ENCODE assay signal across 13 cellular contexts in the genomic region with DNA sequence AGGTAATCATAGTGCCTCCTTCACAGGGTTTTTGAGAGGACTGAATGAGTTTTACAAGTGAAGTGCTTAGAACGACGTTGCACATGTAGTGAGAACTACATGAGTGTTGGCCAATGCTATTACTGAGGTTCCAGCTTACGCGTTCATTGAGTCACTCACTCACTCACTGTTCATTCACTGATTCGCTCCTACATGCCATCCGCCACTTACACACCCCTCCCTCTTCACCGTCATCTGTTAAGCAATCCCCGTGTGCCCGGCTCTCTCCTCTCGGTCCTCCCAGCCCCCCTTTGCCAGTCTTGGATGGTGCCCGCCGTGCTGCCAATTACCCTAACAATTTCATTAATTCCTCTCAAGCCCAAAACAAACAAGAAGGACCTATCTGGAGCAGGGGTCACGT. TPM values are rescaled to one million over a fixed set of nuclear protein-coding genes. Genes with fewer than 3 reads are reported as not detected.
A peak's percentile ranks its signal among the peaks of the same experiment; 100 is the strongest.
DNase-seq lines count a peak whose midpoint lies in the region; ATAC-seq and TF ChIP-seq lines count a peak whose summit lies in the region.
"Had no signal": no experiment of that assay in that cellular context is flagged by ENCODE, and none has a peak within 500 bp of the region (broad histone marks: within the 10 kb centered on the region; RNA-seq: fewer than 3 reads in every experiment).

No MANE protein-coding gene starts in this region.

- TF ChIP-seq CTCF in PC-9 (conservative IDR thresholded peaks at IDR 0.05) (no peak), sigmoid colon (IDR thresholded peaks at IDR 0.05) (no peak), GM13977 (IDR thresholded peaks at IDR 0.05; ENCODE audit: extremely low read depth, insufficient read depth, missing control alignments) (no peak)

- H3K4me3 ChIP-seq in PC-9 (no peak overlapping the region; the same call in 1 of the 2 replicates), sigmoid colon (no peak overlapping the region)

- intact Hi-C loops in PC-9 (cut with micrococcal nuclease; ENCODE audit: unreplicated experiment) (loop anchor here (1.0 to 2.0 kb wide), 2 partner anchors 10 to 26 kb away; partner anchors contain the start of gene EPHA2), sigmoid colon (cut with DNase I) (loop anchor here (5.0 kb wide), 1 partner anchor 36 kb away; no protein-coding TSS in a partner anchor), posterior cingulate gyrus (cut with DNase I) (no loop called here)

- H3K4me1 ChIP-seq in PC-9 (replicated peaks; ENCODE audit: insufficient read depth) (peaks cover 85% of the 10 kb centered on the region), sigmoid colon (peaks cover 0 to 51% (median 44%) of the 10 kb centered on the region in 4 donors)

- CTCF ChIA-PET in PC-9 (lab: Charles Lee): no interaction called here

- POLR2A ChIA-PET in PC-9 (lab: Charles Lee; ENCODE audit: unreplicated experiment): no interaction called here

- H4K20me1 ChIP-seq in PC-9 (ENCODE audit: insufficient read depth): no peaks in the 10 kb centered on the region

- no TSS peak for BruUV-seq in PC-9 (replicated peaks; lab: Mats Ljungman, UMichigan)

- H3K9me3 ChIP-seq in PC-9 (ENCODE audit: insufficient read depth, low read depth): no peaks in the 10 kb centered on the region
- H3K9me3 ChIP-seq in sigmoid colon: no peaks in the 10 kb centered on the region

- H3K36me3 ChIP-seq in PC-9 (ENCODE audit: low read depth) (no peaks in the 10 kb centered on the region), sigmoid colon (no peaks in the 10 kb centered on the region)

- H3K4me2 ChIP-seq in PC-9: peak overlapping the region; percentile 78

- H3K9me2 ChIP-seq in PC-9 (ENCODE audit: insufficient read depth): no peaks in the 10 kb centered on the region

- peaks cover 18% of the 10 kb centered on the region; the same call in 1 of the 2 replicates for H3K79me2 ChIP-seq in PC-9 (ENCODE audit: low read depth)

- in situ Hi-C loops in GM13977 (cut with MboI; ENCODE audit: low pct_unique_long_range_greater_than_20kb, low sequenced_read_pairs, unreplicated experiment): loop anchor here (25.0 kb wide), 1 partner anchor 396 kb away; no protein-coding TSS in a partner anchor

- H3K27ac ChIP-seq in PC-9 (peak overlapping the region; percentile 93), sigmoid colon (peak overlapping the region; percentile 85 to 92 (median 90))
- H3K27ac ChIP-seq: VCaP had no signal

- peaks cover 64% of the 10 kb centered on the region for H3F3A ChIP-seq in PC-9 (ENCODE audit: insufficient read depth, low read depth)

- no peak for ATAC-seq in HG02938 (IDR thresholded peaks at IDR 0.05; ENCODE audit: unreplicated experiment)
- ATAC-seq: natural killer cell had no signal

- TF ChIP-seq EP300 in sigmoid colon (IDR thresholded peaks at IDR 0.05): no peak

- 58 to 85% methylated on average over 13 of the region's 13 CpGs for WGBS in sigmoid colon, 2 donors

- peak; percentile 54 for DNase-seq in Daoy (ENCODE audit: low read depth)
- peak; percentile 47 to 90 for DNase-seq in PC-9
- DNase-seq in fibroblast of peridontal ligament (ENCODE audit: extremely low read depth): peak; percentile 76
- peak; percentile 80 for DNase-seq in sigmoid colon
- DNase-seq in posterior cingulate gyrus: no peak
- no peak for DNase-seq in GM13977 (ENCODE audit: low spot score)
- no peak for DNase-seq in ecto neural progenitor cell (ENCODE audit: low spot score)
- DNase-seq: activated naive CD4-positive, alpha-beta T cell treated with Interleukin-2 at 50 U/mL for 16 hours; foreskin melanocyte; natural killer cell; NCI-H524 treated with DMSO at 0.1 percent for 48 hours had no signal

- TF ChIP-seq POLR2A in sigmoid colon (IDR thresholded peaks at IDR 0.05): no peak

- no peak overlapping the region for H2AFZ ChIP-seq in PC-9

- no peaks in the 10 kb centered on the region for H3K27me3 ChIP-seq in PC-9 (ENCODE audit: insufficient read depth, low read depth)
- H3K27me3 ChIP-seq in sigmoid colon: no peaks in the 10 kb centered on the region

RNA-seq across cellular contexts. Expression of gene EPHA2, which starts 27.3 kb away (rescaled TPM):
- 50.8 and 67.7 TPM in 2 replicates for total RNA-seq in Daoy (2014; rRNA removed; shearing (Covaris generic))
- total RNA-seq in PC-9 (2021): 48.3 and 65.8 TPM in 2 replicates
- 1 to 10 TPM; 3.3 to 6.4 (median 4.9) TPM for total RNA-seq in sigmoid colon
- 10 to 100 TPM in 1 of 3 donors, 1 to 10 TPM in 2; 6.0 to 24.7 (median 9.9) TPM for polyA plus RNA-seq in sigmoid colon

RNA-seq across cellular contexts. Expression of gene ARHGEF19, which starts 29.3 kb away (rescaled TPM):
- 2.4 and 4.2 TPM in 2 replicates for total RNA-seq in Daoy (2014; rRNA removed; shearing (Covaris generic))
- 38.5 and 44.3 TPM in 2 replicates for total RNA-seq in PC-9 (2021)
- 1 to 10 TPM in 3 of 4 donors, not detected in 1; 2.5 to 4.4 (median 3.6) TPM for total RNA-seq in sigmoid colon
- 10 to 100 TPM in 1 of 3 donors, 1 to 10 TPM in 2; 2.5 to 10.8 (median 7.2) TPM for polyA plus RNA-seq in sigmoid colon

RNA-seq across cellular contexts. Expression of gene CPLANE2, which starts 53.8 kb away (rescaled TPM):
- total RNA-seq in Daoy (2014; rRNA removed; shearing (Covaris generic)): 2.6 and 21.4 TPM in 2 replicates
- total RNA-seq in PC-9 (2021) (4.5 and 6.1 TPM in 2 replicates), sigmoid colon (1 to 10 TPM; 2.5 to 7.1 (median 3.2) TPM)
- 1 to 10 TPM; 3.7 to 7.4 (median 6.0) TPM for polyA plus RNA-seq in sigmoid colon

Comparison
In these comparisons a context has a peak if more than half of its experiments do, and no peak if none do; other contexts are left out.
1. DNase-seq: peak in Daoy (single experiment), PC-9 (2 of 2), fibroblast of peridontal ligament (single experiment) and sigmoid colon (single experiment); none in posterior cingulate gyrus (0 of 10), GM13977 (single experiment) and ecto neural progenitor cell (single experiment).